In the genomic region with DNA sequence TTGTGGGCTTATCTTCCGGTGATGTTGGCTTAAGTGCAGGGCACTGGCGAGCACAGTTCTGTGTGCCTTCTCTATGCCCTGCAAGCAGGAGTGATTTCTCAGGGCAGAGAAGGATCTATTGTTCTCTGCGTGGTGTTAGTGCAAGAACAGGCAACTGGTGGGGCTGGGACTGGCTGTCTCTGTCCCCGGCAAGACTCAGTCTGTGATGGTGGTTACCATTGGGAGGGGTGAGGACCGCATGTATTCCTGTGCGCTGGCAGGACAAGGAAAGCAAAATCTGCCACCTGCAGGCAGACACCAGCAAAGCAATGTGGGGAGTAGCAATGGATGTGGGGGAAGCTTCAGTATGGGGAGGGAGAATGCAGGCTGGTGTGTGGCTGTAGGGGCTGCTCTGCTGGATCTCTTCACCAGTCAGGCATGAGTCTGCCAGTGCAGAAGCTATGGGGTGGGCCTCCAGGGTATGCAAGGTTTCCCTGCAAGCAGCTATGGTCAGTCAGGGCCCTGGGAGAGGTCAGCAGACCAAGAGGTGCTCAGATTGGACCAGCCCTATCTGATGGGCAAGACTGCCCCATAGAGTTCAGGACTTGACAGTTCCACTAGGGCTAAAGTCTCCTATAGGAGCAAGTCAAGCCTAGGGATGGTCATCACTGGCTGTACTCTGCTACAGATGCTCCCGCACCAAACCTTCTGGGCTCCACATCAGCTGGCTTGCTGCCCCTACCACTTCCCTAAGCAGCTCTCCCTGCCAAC, we compare ENCODE assay signal across 12 cellular contexts. TPM values are rescaled to one million over a fixed set of nuclear protein-coding genes. Genes with fewer than 3 reads are reported as not detected.
A peak's percentile ranks its signal among the peaks of the same experiment; 100 is the strongest.
DNase-seq lines count a peak whose midpoint lies in the region; ATAC-seq and TF ChIP-seq lines count a peak whose summit lies in the region.
"Had no signal": no experiment of that assay in that cellular context is flagged by ENCODE, and none has a peak within 500 bp of the region (broad histone marks: within the 10 kb centered on the region; RNA-seq: fewer than 3 reads in every experiment).

No MANE protein-coding gene starts in this region.

- intact Hi-C loops in CD14-positive monocyte (cut with micrococcal nuclease): no loop called here
- intact Hi-C loops in colonic mucosa (cut with DNase I): no loop called here

- H3K4me1 Mint-ChIP-seq in CD14-positive monocyte: no peaks in the 10 kb centered on the region

- no peak overlapping the region for H3K27ac ChIP-seq in Karpas-422 (ENCODE audit: low read length)
- H3K27ac ChIP-seq in colonic mucosa: no peak overlapping the region
- no peak overlapping the region for H3K27ac ChIP-seq in mesenchymal stem cell (ENCODE audit: low read length, poor library complexity, severe bottlenecking)
- H3K27ac ChIP-seq: vagina had no signal

- no peaks in the 10 kb centered on the region for H3K36me3 Mint-ChIP-seq in CD14-positive monocyte

- no peak for ATAC-seq in GM21723 (IDR thresholded peaks at IDR 0.05; ENCODE audit: unreplicated experiment)

- no peak overlapping the region for H2AK5ac ChIP-seq in mesenchymal stem cell (ENCODE audit: low read length, severe bottlenecking)

- H3K14ac ChIP-seq in mesenchymal stem cell (ENCODE audit: low read length in 2 of 2): no peak overlapping the region

- DNase-seq in CD14-positive monocyte (ENCODE audit: low spot score): no peak
- DNase-seq in Karpas-422: peak; percentile 65
- DNase-seq in colonic mucosa: peak; percentile 34
- DNase-seq in mesenchymal stem cell: peak; percentile 22
- no peak for DNase-seq in activated T-cell treated with anti-CD3 and anti-CD28 coated beads, Interleukin-2, amount 50 U/mL, for 48 hours
- no peak for DNase-seq in stimulated activated CD4-positive, alpha-beta T cell treated with anti-CD3 and anti-CD28 coated beads, Interleukin-15, amount 100 ng/mL, for 24 hours
- no peak for DNase-seq in NCI-H146 treated with DMSO at 0.1 percent for 48 hours (lab: John Stamatoyannopoulos, UW; ENCODE audit: unreplicated experiment)
- DNase-seq: cerebellar nuclear complex; DND-41; stimulated activated CD4-positive, alpha-beta T cell treated with anti-CD3 and anti-CD28 coated beads, Interleukin-2, amount 100 ng/mL, for 48 hours had no signal

- 59% methylated on average over 7 of the region's 7 CpGs for WGBS in mesenchymal stem cell

- no peak overlapping the region for H3K4me3 Mint-ChIP-seq in CD14-positive monocyte

- H4K91ac ChIP-seq in mesenchymal stem cell (ENCODE audit: low read length): no peak overlapping the region

- H4K8ac ChIP-seq in mesenchymal stem cell (ENCODE audit: low read length): no peak overlapping the region

- no peak overlapping the region for H3K9ac ChIP-seq in Karpas-422 (ENCODE audit: low read length)
- no peak overlapping the region for H3K9ac ChIP-seq in colonic mucosa (ENCODE audit: low read depth in 2 of 2, low read length in 2 of 2)
- H3K9ac ChIP-seq in mesenchymal stem cell (ENCODE audit: low read length): no peak overlapping the region

- H2BK5ac ChIP-seq in mesenchymal stem cell (ENCODE audit: low read depth, low read length, poor library complexity, severe bottlenecking): no peak overlapping the region

- no peak overlapping the region for H3K4ac ChIP-seq in mesenchymal stem cell (ENCODE audit: low read depth in 1 of 2, low read length in 2 of 2)

- H2BK12ac ChIP-seq in mesenchymal stem cell (ENCODE audit: low read length in 2 of 2): no peak overlapping the region

- no peaks in the 10 kb centered on the region for H3K9me2 ChIP-seq in Karpas-422 (replicated peaks; ENCODE audit: insufficient read depth, low read length)

- H4K20me1 ChIP-seq in Karpas-422 (ENCODE audit: insufficient read depth, low read depth, low read length): no peaks in the 10 kb centered on the region

- H3K4me3 ChIP-seq in Karpas-422 (ENCODE audit: low read length): no peak overlapping the region
- H3K4me3 ChIP-seq in colonic mucosa: no peak overlapping the region
- no peak overlapping the region for H3K4me3 ChIP-seq in mesenchymal stem cell (ENCODE audit: insufficient read depth in 1 of 2, low read depth in 1 of 2, low read length in 2 of 2)
- H3K4me3 ChIP-seq: vagina had no signal

- no peaks in the 10 kb centered on the region for H3K79me1 ChIP-seq in mesenchymal stem cell (replicated peaks; ENCODE audit: low read length, poor library complexity, severe bottlenecking)

- no peak overlapping the region for H3K4me2 ChIP-seq in Karpas-422 (ENCODE audit: low read depth, low read length, poor library complexity, severe bottlenecking)
- H3K4me2 ChIP-seq in mesenchymal stem cell (ENCODE audit: low read length, poor library complexity, severe bottlenecking): no peak overlapping the region

- H3K4me1 ChIP-seq in Karpas-422 (ENCODE audit: low read length): no peaks in the 10 kb centered on the region
- H3K4me1 ChIP-seq in colonic mucosa: no peaks in the 10 kb centered on the region
- no peaks in the 10 kb centered on the region for H3K4me1 ChIP-seq in mesenchymal stem cell (ENCODE audit: control insufficient read depth, insufficient read depth, low read depth, low read length)
- H3K4me1 ChIP-seq: vagina had no signal

- no peak overlapping the region for H3K23ac ChIP-seq in mesenchymal stem cell (ENCODE audit: low read length in 2 of 2)

- no peak overlapping the region for H2BK120ac ChIP-seq in mesenchymal stem cell (ENCODE audit: low read depth, low read length)

- peak overlapping the region in 1 of 7 donors; percentile 50 for H3K27ac Mint-ChIP-seq in CD14-positive monocyte

- TF ChIP-seq CTCF in CD14-positive monocyte (IDR thresholded peaks at IDR 0.05): peak; percentile 15
- no peak for TF ChIP-seq CTCF in colonic mucosa (IDR thresholded peaks at IDR 0.05)

- H3K27me3 Mint-ChIP-seq in CD14-positive monocyte (ENCODE audit: low read depth in 3 of 3): peaks cover 0 to 4% (median 0%) of the 10 kb centered on the region in 3 donors

- no peaks in the 10 kb centered on the region for H3K79me2 ChIP-seq in Karpas-422 (ENCODE audit: low read length)

- H3K27me3 ChIP-seq in Karpas-422 (ENCODE audit: low read length) (no peaks in the 10 kb centered on the region), colonic mucosa (no peaks in the 10 kb centered on the region), mesenchymal stem cell (ENCODE audit: control insufficient read depth in 1 of 2, insufficient read depth in 1 of 2, low read length in 2 of 2) (no peaks in the 10 kb centered on the region)
- H3K27me3 ChIP-seq: vagina had no signal

- H2BK15ac ChIP-seq in mesenchymal stem cell (ENCODE audit: low read depth, poor library complexity, severe bottlenecking): no peak overlapping the region

- H2AFZ ChIP-seq in Karpas-422 (ENCODE audit: low read length) (no peak overlapping the region), mesenchymal stem cell (ENCODE audit: low read depth, low read length) (no peak overlapping the region)

- H3K36me3 ChIP-seq in Karpas-422 (ENCODE audit: insufficient read depth, low read length) (no peaks in the 10 kb centered on the region), colonic mucosa (no peaks in the 10 kb centered on the region), mesenchymal stem cell (ENCODE audit: control insufficient read depth in 1 of 2, insufficient read depth in 2 of 2, low read depth in 1 of 2, low read length in 2 of 2) (no peaks in the 10 kb centered on the region)
- H3K36me3 ChIP-seq: vagina had no signal

- peaks cover 4% of the 10 kb centered on the region; the same call in 1 of the 2 replicates for H3K9me3 ChIP-seq in Karpas-422 (ENCODE audit: low read length)
- no peaks in the 10 kb centered on the region for H3K9me3 ChIP-seq in colonic mucosa
- H3K9me3 ChIP-seq in mesenchymal stem cell (ENCODE audit: control insufficient read depth, low read length): peaks cover 37% of the 10 kb centered on the region
- H3K9me3 ChIP-seq: vagina had no signal

- H3K18ac ChIP-seq in mesenchymal stem cell (ENCODE audit: low read depth in 1 of 2, low read length in 2 of 2): no peak overlapping the region

- H3K9me3 Mint-ChIP-seq in CD14-positive monocyte: peaks cover 13 to 29% (median 17%) of the 10 kb centered on the region in 7 donors

RNA-seq across cellular contexts. Expression of a gene that starts 16.8 kb away (rescaled TPM):
- 10 to 100 TPM in 1 of 2 donors, 1 to 10 TPM in 1; 8.6 to 30.1 TPM for polyA plus RNA-seq in CD14-positive monocyte
- not detected in 2 replicates for total RNA-seq in Karpas-422 (2014; rRNA removed; shearing (Covaris generic); ENCODE audit: low replicate concordance)
- total RNA-seq in colonic mucosa: 1 to 10 TPM; 1.1 to 1.2 TPM
- 0.58 TPM for polyA plus RNA-seq in mesenchymal stem cell (2013, experiment 1 of 2)
- polyA plus RNA-seq in mesenchymal stem cell (2013, experiment 2 of 2): 0.84 TPM

RNA-seq across cellular contexts. Expression of a gene that starts 23.0 kb away (rescaled TPM):
- polyA plus RNA-seq in CD14-positive monocyte: 10 to 100 TPM; 16.3 to 63.1 TPM
- not detected in 2 replicates for total RNA-seq in Karpas-422 (2014; rRNA removed; shearing (Covaris generic); ENCODE audit: low replicate concordance)
- total RNA-seq in colonic mucosa: not detected
- not detected for polyA plus RNA-seq in mesenchymal stem cell (2013, experiment 1 of 2)
- polyA plus RNA-seq in mesenchymal stem cell (2013, experiment 2 of 2): not detected
- total RNA-seq: vagina had no signal

RNA-seq across cellular contexts. Expression of a gene that starts 33.4 kb away (rescaled TPM):
- polyA plus RNA-seq in CD14-positive monocyte: under 1 TPM in 1 of 2 donors, not detected in 1; 0.15 TPM
- not detected in 2 replicates for total RNA-seq in Karpas-422 (2014; rRNA removed; shearing (Covaris generic); ENCODE audit: low replicate concordance)
- 1 to 10 TPM in 1 of 2 donors, under 1 TPM in 1; 0.13 to 1.0 TPM for total RNA-seq in colonic mucosa
- 0.94 TPM for polyA plus RNA-seq in mesenchymal stem cell (2013, experiment 1 of 2)
- polyA plus RNA-seq in mesenchymal stem cell (2013, experiment 2 of 2): 1.3 TPM
- total RNA-seq: vagina had no signal

Comparison
In these comparisons a context has a peak if more than half of its experiments do, and no peak if none do; other contexts are left out.
1. DNase-seq: peak in Karpas-422 (single experiment), colonic mucosa (single experiment) and mesenchymal stem cell (single experiment); none in CD14-positive monocyte (single experiment), activated T-cell treated with anti-CD3 and anti-CD28 coated beads, Interleukin-2, amount 50 U/mL, for 48 hours (0 of 2), stimulated activated CD4-positive, alpha-beta T cell treated with anti-CD3 and anti-CD28 coated beads, Interleukin-15, amount 100 ng/mL, for 24 hours (single experiment) and NCI-H146 treated with DMSO at 0.1 percent for 48 hours (single experiment).